14 cellular contexts compared by ENCODE assay signal in genomic region chr3:173583496-173583895, GRCh38.
A peak's percentile ranks its signal among the peaks of the same experiment; 100 is the strongest.
DNase-seq lines count a peak whose midpoint lies in the region; ATAC-seq lines count a peak whose summit lies in the region.
"Had no signal": no experiment of that assay in that cellular context is flagged by ENCODE, and none has a peak within 500 bp of the region (broad histone marks: within the 10 kb centered on the region; RNA-seq: fewer than 3 reads in every experiment).

No MANE protein-coding gene starts in this region.

- no peak overlapping the region for H4K91ac ChIP-seq in neuronal stem cell (ENCODE audit: low read depth, low read length, poor library complexity)

- H3K9me3 ChIP-seq in neuronal stem cell (replicated peaks in 1 of 2; ENCODE audit: control insufficient read depth in 2 of 2, insufficient read depth in 1 of 2, low read depth in 1 of 2, low read length in 2 of 2): no peaks in the 10 kb centered on the region
- H3K9me3 ChIP-seq: SJCRH30 had no signal

- no CpG with 5 or more reads among the region's 2 CpGs for WGBS in neuronal stem cell (ENCODE audit: extremely low coverage in 2 of 2, insufficient read length in 2 of 2, insufficient replicate concordance in 1 of 2), 2 donors

- no peaks in the 10 kb centered on the region for H3K79me1 ChIP-seq in neuronal stem cell (ENCODE audit: low read depth, low read length)

- peaks cover 0 to 21% of the 10 kb centered on the region in 2 donors for H3K4me1 ChIP-seq in neuronal stem cell (ENCODE audit: control insufficient read depth in 2 of 2, insufficient read depth in 1 of 2, low read depth in 1 of 2, low read length in 2 of 2)
- H3K4me1 ChIP-seq: BLaER1 treated with 17β-estradiol and CSF1 and Interleukin-3, amounts not matched to agents 10 nM and 100 nM had no signal

- no peak for ATAC-seq in GM21423 (IDR thresholded peaks at IDR 0.05; ENCODE audit: unreplicated experiment)
- ATAC-seq: HepG2 had no signal

- no peak overlapping the region for H3K14ac ChIP-seq in neuronal stem cell (ENCODE audit: low read length)

- no peak overlapping the region for H2AFZ ChIP-seq in neuronal stem cell (ENCODE audit: low read length)

- H3K18ac ChIP-seq in neuronal stem cell (ENCODE audit: low read length): no peak overlapping the region

- H2BK15ac ChIP-seq in neuronal stem cell (ENCODE audit: low read length): no peak overlapping the region

- H3K27me3 ChIP-seq in H7 (ENCODE audit: control insufficient read depth, insufficient read depth, low read length) (no peaks in the 10 kb centered on the region; the same call in 1 of the 2 replicates), neuronal stem cell (ENCODE audit: control insufficient read depth in 3 of 3, insufficient read depth in 3 of 3, low read depth in 1 of 3, low read length in 3 of 3) (no peaks in the 10 kb centered on the region)
- H3K27me3 ChIP-seq: SJCRH30 had no signal

- no peak overlapping the region for H4K8ac ChIP-seq in neuronal stem cell (ENCODE audit: low read depth, low read length)

- H3K36me3 ChIP-seq in H7 (replicated peaks; ENCODE audit: control insufficient read depth, insufficient read depth, low read length) (no peaks in the 10 kb centered on the region), neuronal stem cell (replicated peaks in 1 of 2; ENCODE audit: control insufficient read depth in 2 of 2, insufficient read depth in 2 of 2, low read length in 2 of 2) (no peaks in the 10 kb centered on the region)
- H3K36me3 ChIP-seq: BLaER1 treated with 17β-estradiol and CSF1 and Interleukin-3, amounts not matched to agents 10 nM and 100 nM; SJCRH30 had no signal

- H2BK12ac ChIP-seq in neuronal stem cell (ENCODE audit: low read length): no peak overlapping the region

- H3K4me3 ChIP-seq in H7 (ENCODE audit: insufficient read depth, low read depth, low read length) (no peak overlapping the region), neuronal stem cell (ENCODE audit: low read length in 2 of 2) (no peak overlapping the region)
- H3K4me3 ChIP-seq: BLaER1 treated with 17β-estradiol and CSF1 and Interleukin-3, amounts not matched to agents 10 nM and 100 nM; SJCRH30 had no signal

- DNase-seq in H7 (peak; percentile 9), astrocyte of the hippocampus (ENCODE audit: low read depth, low spot score) (peak; percentile 68), iPS-NIHi7 (ENCODE audit: extremely low spot score) (peak; percentile 18), neuronal stem cell (ENCODE audit: low spot score) (peak; percentile 69), 8988T (no peak), NCI-H1436 treated with DMSO at 0.1 percent for 48 hours (lab: John Stamatoyannopoulos, UW) (no peak), NCI-H2107 treated with DMSO at 0.1 percent for 48 hours (lab: John Stamatoyannopoulos, UW; ENCODE audit: unreplicated experiment) (no peak)
- DNase-seq: CD8-positive, alpha-beta memory T cell; KG1; NCI-H226 had no signal

- no peak overlapping the region for H3K4ac ChIP-seq in neuronal stem cell (ENCODE audit: low read length)

- H3K27ac ChIP-seq in neuronal stem cell (replicated peaks; ENCODE audit: low read length): peak overlapping the region; percentile 69
- H3K27ac ChIP-seq: BLaER1 treated with 17β-estradiol and CSF1 and Interleukin-3, amounts not matched to agents 10 nM and 100 nM; SJCRH30 had no signal

- no peak overlapping the region for H3K4me2 ChIP-seq in neuronal stem cell (ENCODE audit: insufficient read depth, low read length, poor library complexity, severe bottlenecking)
- H3K4me2 ChIP-seq: BLaER1 treated with 17β-estradiol and CSF1 and Interleukin-3, amounts not matched to agents 10 nM and 100 nM had no signal

- H2BK120ac ChIP-seq in neuronal stem cell (ENCODE audit: low read depth, low read length): no peak overlapping the region

- no peak overlapping the region for H2BK5ac ChIP-seq in neuronal stem cell (ENCODE audit: low read length)

- H2AK5ac ChIP-seq in neuronal stem cell (ENCODE audit: low read depth, low read length): no peak overlapping the region

- no peak overlapping the region for H3K23ac ChIP-seq in neuronal stem cell (ENCODE audit: low read depth, low read length, poor library complexity)

- no peak overlapping the region for H3K9ac ChIP-seq in neuronal stem cell (ENCODE audit: low read depth, low read length, poor library complexity)
- H3K9ac ChIP-seq: BLaER1 treated with 17β-estradiol and CSF1 and Interleukin-3, amounts not matched to agents 10 nM and 100 nM had no signal

Comparison
In these comparisons a context has a peak if more than half of its experiments do, and no peak if none do; other contexts are left out.
1. DNase-seq: peak in H7 (single experiment), astrocyte of the hippocampus (single experiment), iPS-NIHi7 (single experiment) and neuronal stem cell (single experiment); none in 8988T (single experiment), NCI-H1436 treated with DMSO at 0.1 percent for 48 hours (single experiment) and NCI-H2107 treated with DMSO at 0.1 percent for 48 hours (single experiment).